ENCODE assay signal across 10 cellular contexts in genomic region chr1:108107658-108108057, GRCh38.
DNase-seq lines count a peak whose midpoint lies in the region; ATAC-seq and TF ChIP-seq lines count a peak whose summit lies in the region.
"Had no signal": no experiment of that assay in that cellular context is flagged by ENCODE, and none has a peak within 500 bp of the region (broad histone marks: within the 10 kb centered on the region; RNA-seq: fewer than 3 reads in every experiment).

No MANE protein-coding gene starts in this region.

- H3K9me3 Mint-ChIP-seq in activated CD4-positive, alpha-beta memory T cell treated with anti-CD3 and anti-CD28 coated beads for 36 hours: no peaks in the 10 kb centered on the region
- no peaks in the 10 kb centered on the region for H3K9me3 Mint-ChIP-seq in memory B cell

- no peak overlapping the region for H3K4me3 ChIP-seq in AG09309 (ENCODE audit: control insufficient read depth, low read depth, low read length)
- no peak overlapping the region for H3K4me3 ChIP-seq in dorsolateral prefrontal cortex
- H3K4me3 ChIP-seq: gastroesophageal sphincter had no signal

- peaks cover 9% of the 10 kb centered on the region for H3K4me1 Mint-ChIP-seq in activated CD4-positive, alpha-beta memory T cell treated with anti-CD3 and anti-CD28 coated beads for 36 hours (ENCODE audit: low read depth)
- no peaks in the 10 kb centered on the region for H3K4me1 Mint-ChIP-seq in memory B cell

- H3K27me3 ChIP-seq in dorsolateral prefrontal cortex: no peaks in the 10 kb centered on the region
- H3K27me3 ChIP-seq: gastroesophageal sphincter had no signal

- peak; percentile 10 for DNase-seq in AG09309 (ENCODE audit: low read depth)
- DNase-seq in HPDE6-E6E7 (ENCODE audit: extremely low spot score): peak; percentile 32
- peak; percentile 68 for DNase-seq in activated CD4-positive, alpha-beta memory T cell treated with anti-CD3 and anti-CD28 coated beads for 36 hours
- no peak for DNase-seq in memory B cell (ENCODE audit: low spot score in 2 of 2)
- no peak for DNase-seq in dorsolateral prefrontal cortex
- DNase-seq: NCI-H1436 treated with DMSO at 0.1 percent for 48 hours had no signal

- no peaks in the 10 kb centered on the region for H3K27me3 Mint-ChIP-seq in activated CD4-positive, alpha-beta memory T cell treated with anti-CD3 and anti-CD28 coated beads for 36 hours
- H3K27me3 Mint-ChIP-seq in memory B cell: no peaks in the 10 kb centered on the region

- POLR2A ChIA-PET in activated CD4-positive, alpha-beta memory T cell treated with anti-CD3 and anti-CD28 coated beads for 36 hours (lab: Charles Lee): no interaction called here

- TF ChIP-seq CTCF in AG09309 (IDR thresholded peaks at IDR 0.05; ENCODE audit: control insufficient read depth, insufficient read depth, low read depth, low read length, missing control alignments) (no peak), dorsolateral prefrontal cortex (IDR thresholded peaks at IDR 0.05 in 54 of 56, conservative IDR thresholded peaks at IDR 0.05 in 2 of 56; ENCODE audit: low read depth in 1 of 56, partially characterized antibody in 56 of 56) (no peak)

- H3K27ac Mint-ChIP-seq in activated CD4-positive, alpha-beta memory T cell treated with anti-CD3 and anti-CD28 coated beads for 36 hours: no peak overlapping the region
- no peak overlapping the region for H3K27ac Mint-ChIP-seq in memory B cell

- CTCF ChIA-PET in activated CD4-positive, alpha-beta memory T cell treated with anti-CD3 and anti-CD28 coated beads for 36 hours (lab: Charles Lee): no interaction called here

- no peak overlapping the region for H3K4me3 Mint-ChIP-seq in activated CD4-positive, alpha-beta memory T cell treated with anti-CD3 and anti-CD28 coated beads for 36 hours
- no peak overlapping the region for H3K4me3 Mint-ChIP-seq in memory B cell

- ATAC-seq in memory B cell (ENCODE audit: low read depth): peak; percentile 43
- ATAC-seq in HG03457 (IDR thresholded peaks at IDR 0.05; ENCODE audit: unreplicated experiment): no peak
- ATAC-seq in HG03378 (IDR thresholded peaks at IDR 0.05; ENCODE audit: unreplicated experiment): no peak
- ATAC-seq in HG03196 (IDR thresholded peaks at IDR 0.05; ENCODE audit: unreplicated experiment): no peak
- ATAC-seq: gastroesophageal sphincter had no signal

- intact Hi-C loops in activated CD4-positive, alpha-beta memory T cell treated with anti-CD3 and anti-CD28 coated beads for 36 hours (cut with micrococcal nuclease): no loop called here
- intact Hi-C loops in dorsolateral prefrontal cortex (cut with DNase I): no loop called here

- H3K27ac ChIP-seq in dorsolateral prefrontal cortex: no peak overlapping the region
- H3K27ac ChIP-seq: gastroesophageal sphincter had no signal

- no peaks in the 10 kb centered on the region for H3K36me3 Mint-ChIP-seq in activated CD4-positive, alpha-beta memory T cell treated with anti-CD3 and anti-CD28 coated beads for 36 hours
- no peaks in the 10 kb centered on the region for H3K36me3 Mint-ChIP-seq in memory B cell

Comparison
In these comparisons a context has a peak if more than half of its experiments do, and no peak if none do; other contexts are left out.
1. DNase-seq: peak in AG09309 (single experiment), HPDE6-E6E7 (single experiment) and activated CD4-positive, alpha-beta memory T cell treated with anti-CD3 and anti-CD28 coated beads for 36 hours (single experiment); none in memory B cell (0 of 2) and dorsolateral prefrontal cortex (0 of 10).